16 cellular contexts compared by ENCODE assay signal in the genomic region with DNA sequence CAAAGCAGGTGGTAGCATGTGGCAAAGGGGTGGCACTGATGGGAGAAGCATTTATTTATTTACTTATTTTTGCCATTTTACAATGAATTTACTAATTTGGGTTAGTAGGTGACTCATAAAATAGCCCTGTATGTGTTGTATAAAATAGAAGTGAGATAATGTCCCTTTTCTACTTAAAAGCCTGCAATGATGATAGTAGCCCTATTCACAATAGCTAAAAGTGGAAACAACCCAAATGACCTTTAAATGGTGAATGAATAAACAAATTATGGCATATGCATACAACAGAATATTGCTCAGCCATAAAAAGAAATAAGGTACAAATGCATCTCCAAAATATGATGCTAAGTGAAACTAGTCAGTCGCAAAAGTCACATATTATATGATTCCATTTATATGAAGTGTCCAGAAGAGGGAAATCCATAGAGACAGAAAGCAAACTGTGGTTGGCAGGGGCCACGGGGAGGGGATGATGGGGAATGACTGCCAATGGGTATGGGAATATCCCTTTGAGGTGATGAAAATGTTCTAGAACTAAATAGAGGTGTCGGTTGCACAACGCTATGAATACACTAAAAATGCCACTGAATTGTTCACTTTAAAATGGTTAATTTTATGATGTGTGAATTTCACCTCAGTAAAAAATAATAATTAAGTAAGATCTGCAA. TPM values are rescaled to one million over a fixed set of nuclear protein-coding genes. Genes with fewer than 3 reads are reported as not detected.
DNase-seq lines count a peak whose midpoint lies in the region; ATAC-seq, FAIRE-seq and TF ChIP-seq lines count a peak whose summit lies in the region.
"Had no signal": no experiment of that assay in that cellular context is flagged by ENCODE, and none has a peak within 500 bp of the region (broad histone marks: within the 10 kb centered on the region; RNA-seq: fewer than 3 reads in every experiment).

No MANE protein-coding gene starts in this region.

- H3K4me1 ChIP-seq in upper lobe of left lung, result peaks cover 15 to 29% (median 28%) of the 10 kb centered on the region in 4 donors
- H3K4me1 ChIP-seq: right lobe of liver had no signal

- H3K27ac ChIP-seq in upper lobe of left lung, result peak overlapping the region in 3 of 4 donors; percentile 56 to 82 (median 77)
- H3K27ac ChIP-seq: right lobe of liver, VCaP had no signal

- 79 to 80% methylated on average over 4 of the region's 4 CpGs for WGBS in upper lobe of left lung, 2 donors

- H3K36me3 ChIP-seq in upper lobe of left lung, result no peaks in the 10 kb centered on the region
- H3K36me3 ChIP-seq: right lobe of liver had no signal

- peak overlapping the region; percentile 97 for H3K27ac Mint-ChIP-seq in activated naive CD4-positive, alpha-beta T cell treated with anti-CD3 and anti-CD28 coated beads for 36 hours
- H3K27ac Mint-ChIP-seq in activated B cell treated with CpG ODN at 0.5 μM for 24 hours (peak overlapping the region; percentile 89), immature natural killer cell (peak overlapping the region in 5 of 6 donors; percentile 5 to 96 (median 83))

- no peaks in the 10 kb centered on the region for H3K9me3 ChIP-seq in upper lobe of left lung
- H3K9me3 ChIP-seq: right lobe of liver had no signal

- H3K9me3 Mint-ChIP-seq in activated naive CD4-positive, alpha-beta T cell treated with anti-CD3 and anti-CD28 coated beads for 36 hours, result no peaks in the 10 kb centered on the region
- H3K9me3 Mint-ChIP-seq in activated B cell treated with CpG ODN at 0.5 μM for 24 hours, result no peaks in the 10 kb centered on the region
- no peaks in the 10 kb centered on the region for H3K9me3 Mint-ChIP-seq in immature natural killer cell
- H3K9me3 Mint-ChIP-seq: brain had no signal

- no peak overlapping the region for H3K4me3 ChIP-seq in upper lobe of left lung
- H3K4me3 ChIP-seq: right lobe of liver had no signal

- FAIRE-seq in HTR-8/SVneo (lab: Jason Lieb, UNC), result no peak

- H3K27me3 ChIP-seq in upper lobe of left lung, result no peaks in the 10 kb centered on the region
- H3K27me3 ChIP-seq: right lobe of liver had no signal

- peak; percentile 62 for DNase-seq in activated naive CD4-positive, alpha-beta T cell treated with anti-CD3 and anti-CD28 coated beads for 36 hours
- no peak for DNase-seq in activated naive CD4-positive, alpha-beta T cell treated with anti-CD3 and anti-CD28 coated beads, Interleukin-2, amount 50 U/mL, for 16 hours
- DNase-seq in activated B cell treated with CpG ODN at 0.5 μM for 24 hours, result no peak
- DNase-seq in immature natural killer cell, result no peak
- no peak for DNase-seq in upper lobe of left lung
- no peak for DNase-seq in HPDE6-E6E7 (ENCODE audit: extremely low spot score)
- DNase-seq in NCI-H187 treated with DMSO at 0.1 percent for 48 hours (lab: John Stamatoyannopoulos, UW), result no peak
- no peak for DNase-seq in HTR-8/SVneo (ENCODE audit: insufficient read length, low spot score)
- DNase-seq: activated T-cell treated with anti-CD3 and anti-CD28 coated beads, Interleukin-2, amount 50 U/mL, for 1 hour; DMS79; right lobe of liver had no signal

- POLR2A ChIA-PET in activated B cell treated with CpG ODN at 0.5 μM for 24 hours (lab: Charles Lee), result interaction anchor here (0.7 to 15.8 kb wide), 5 partner anchors 11 to 130 kb away, joined by 3 to 847 read pairs (median 13); partner anchors contain the start of gene TMSB4X

- no peaks in the 10 kb centered on the region for H3K36me3 Mint-ChIP-seq in activated naive CD4-positive, alpha-beta T cell treated with anti-CD3 and anti-CD28 coated beads for 36 hours (ENCODE audit: low read depth)
- no peaks in the 10 kb centered on the region for H3K36me3 Mint-ChIP-seq in activated B cell treated with CpG ODN at 0.5 μM for 24 hours (ENCODE audit: low read depth)
- peaks cover 0 to 4% (median 0%) of the 10 kb centered on the region in 3 donors for H3K36me3 Mint-ChIP-seq in immature natural killer cell
- H3K36me3 Mint-ChIP-seq: brain had no signal

- CTCF ChIA-PET in activated naive CD4-positive, alpha-beta T cell treated with anti-CD3 and anti-CD28 coated beads for 36 hours (lab: Charles Lee), result no interaction called here
- CTCF ChIA-PET in activated B cell treated with CpG ODN at 0.5 μM for 24 hours (lab: Charles Lee), result interaction anchor here (1.9 to 2.6 kb wide), 3 partner anchors 11 to 133 kb away, joined by 8 to 17 read pairs (median 11); no protein-coding TSS in a partner anchor

- TF ChIP-seq CTCF in activated B cell treated with CpG ODN at 0.5 μM for 24 hours (IDR thresholded peaks at IDR 0.05), result no peak
- no peak for TF ChIP-seq CTCF in upper lobe of left lung (IDR thresholded peaks at IDR 0.05)

- TF ChIP-seq POLR2A in upper lobe of left lung (IDR thresholded peaks at IDR 0.05), result no peak

- ATAC-seq in activated B cell treated with CpG ODN at 0.5 μM for 24 hours (ENCODE audit: low read depth) (no peak), upper lobe of left lung (ENCODE audit: low FRiP score in 2 of 2) (no peak)
- ATAC-seq: right lobe of liver had no signal

- H3K4me3 Mint-ChIP-seq in activated naive CD4-positive, alpha-beta T cell treated with anti-CD3 and anti-CD28 coated beads for 36 hours, result no peak overlapping the region
- H3K4me3 Mint-ChIP-seq in activated B cell treated with CpG ODN at 0.5 μM for 24 hours, result peak overlapping the region; percentile 2
- H3K4me3 Mint-ChIP-seq in immature natural killer cell, result peak overlapping the region in 2 of 5 donors; percentile 19 to 22
- H3K4me3 Mint-ChIP-seq: brain, neural crest cell had no signal

- H3K4me1 Mint-ChIP-seq in activated naive CD4-positive, alpha-beta T cell treated with anti-CD3 and anti-CD28 coated beads for 36 hours (ENCODE audit: low read depth), result peaks cover 87% of the 10 kb centered on the region
- H3K4me1 Mint-ChIP-seq in activated B cell treated with CpG ODN at 0.5 μM for 24 hours (peaks cover 94% of the 10 kb centered on the region), immature natural killer cell (peaks cover 66 to 81% of the 10 kb centered on the region in 2 donors)

- TF ChIP-seq EP300 in upper lobe of left lung (IDR thresholded peaks at IDR 0.05), result no peak

- intact Hi-C loops in activated naive CD4-positive, alpha-beta T cell treated with anti-CD3 and anti-CD28 coated beads for 36 hours (cut with micrococcal nuclease), result no loop called here
- intact Hi-C loops in activated B cell treated with CpG ODN at 0.5 μM for 24 hours (cut with micrococcal nuclease), result no loop called here

- no peaks in the 10 kb centered on the region for H3K27me3 Mint-ChIP-seq in activated naive CD4-positive, alpha-beta T cell treated with anti-CD3 and anti-CD28 coated beads for 36 hours (ENCODE audit: low read depth)
- no peaks in the 10 kb centered on the region for H3K27me3 Mint-ChIP-seq in activated B cell treated with CpG ODN at 0.5 μM for 24 hours
- H3K27me3 Mint-ChIP-seq in immature natural killer cell (ENCODE audit: low read depth in 3 of 3), result peaks cover 0 to 10% (median 9%) of the 10 kb centered on the region in 3 donors

RNA-seq across cellular contexts. Expression of gene FAM9C, which starts 35.8 kb away (rescaled TPM):
- not detected for total RNA-seq in activated naive CD4-positive, alpha-beta T cell treated with anti-CD3 and anti-CD28 coated beads for 36 hours
- total RNA-seq in activated B cell treated with CpG ODN at 0.5 μM for 24 hours, result not detected in 2 replicates
- not detected for polyA plus RNA-seq in immature natural killer cell
- under 1 TPM in 1 of 6 donors, not detected in 5; 0.20 TPM for total RNA-seq in upper lobe of left lung
- total RNA-seq: H4, liver, right lobe of liver had no signal
- polyA plus RNA-seq: liver had no signal
